ENCODE assay signal across 11 cellular contexts in genomic region chr20:49583343-49583668, GRCh38. TPM values are rescaled to one million over a fixed set of nuclear protein-coding genes. Genes with fewer than 3 reads are reported as not detected.
DNase-seq lines count a peak whose midpoint lies in the region; ATAC-seq and TF ChIP-seq lines count a peak whose summit lies in the region.
"Had no signal": no experiment of that assay in that cellular context is flagged by ENCODE, and none has a peak within 500 bp of the region (broad histone marks: within the 10 kb centered on the region; RNA-seq: fewer than 3 reads in every experiment).

No MANE protein-coding gene starts in this region.

- H3K27ac ChIP-seq in heart right ventricle (peak overlapping the region in 8 of 10 donors; percentile 36 to 87 (median 68)), liver (ENCODE audit: low read depth in 1 of 2, low read length in 2 of 2) (peak overlapping the region; percentile 82 to 94), uterus (peak overlapping the region; percentile 95 to 98)

- no peaks in the 10 kb centered on the region for H3K4me1 Mint-ChIP-seq in stimulated activated naive CD8-positive, alpha-beta T cell treated with anti-CD3 and anti-CD28 coated beads, Interleukin-15, amount 100 ng/mL, for 72 hours
- H3K4me1 Mint-ChIP-seq in T-cell: peaks cover 0 to 7% (median 0%) of the 10 kb centered on the region in 3 donors

- CTCF ChIA-PET in T-cell (lab: Charles Lee): no interaction called here

- H3K4me3 ChIP-seq in heart right ventricle (no peak overlapping the region), adipocyte (ENCODE audit: low read length) (no peak overlapping the region), liver (ENCODE audit: low read depth in 1 of 3, low read length in 3 of 3) (no peak overlapping the region), uterus (no peak overlapping the region)

- TF ChIP-seq CTCF in heart right ventricle (IDR thresholded peaks at IDR 0.05) (no peak), liver (IDR thresholded peaks at IDR 0.05; ENCODE audit: low read depth, low read length, missing input control) (no peak), uterus (IDR thresholded peaks at IDR 0.05) (no peak)

- intact Hi-C loops in heart right ventricle (cut with DNase I) (no loop called here), left cardiac atrium (cut with DNase I) (no loop called here), uterus (cut with DNase I; ENCODE audit: low total_unique reads) (no loop called here)

- 76 to 77% methylated on average over 4 of the region's 4 CpGs for WGBS in heart right ventricle, 2 donors
- WGBS in liver: 68% methylated on average over 4 of the region's 4 CpGs

- H3K9me3 ChIP-seq in heart right ventricle: peaks cover 0 to 18% (median 7%) of the 10 kb centered on the region in 11 donors
- H3K9me3 ChIP-seq in adipocyte (ENCODE audit: control insufficient read depth, low read length): peaks cover 5% of the 10 kb centered on the region
- peaks cover 0 to 3% (median under 1%) of the 10 kb centered on the region in 4 donors for H3K9me3 ChIP-seq in liver (ENCODE audit: control insufficient read depth in 4 of 4, low read length in 3 of 4)
- H3K9me3 ChIP-seq in uterus: no peaks in the 10 kb centered on the region

- H3K9ac ChIP-seq in adipocyte (ENCODE audit: low read length) (peak overlapping the region; percentile 26), liver (ENCODE audit: low read depth in 1 of 2, low read length in 2 of 2) (no peak overlapping the region)

- no peak overlapping the region for H3K4me3 Mint-ChIP-seq in stimulated activated naive CD8-positive, alpha-beta T cell treated with anti-CD3 and anti-CD28 coated beads, Interleukin-15, amount 100 ng/mL, for 72 hours
- no peak overlapping the region for H3K4me3 Mint-ChIP-seq in T-cell
- H3K4me3 Mint-ChIP-seq: activated CD4-positive, alpha-beta memory T cell treated with anti-CD3 and anti-CD28 coated beads for 36 hours; activated T-cell treated with anti-CD3 and anti-CD28 coated beads, Interleukin-2, amount 50 U/mL, for 4 hours had no signal

- DNase-seq in heart right ventricle (no peak), left cardiac atrium (no peak), adipocyte (ENCODE audit: low read depth) (no peak), uterus (no peak), T-cell (no peak)
- DNase-seq in stimulated activated naive CD8-positive, alpha-beta T cell treated with anti-CD3 and anti-CD28 coated beads, Interleukin-15, amount 100 ng/mL, for 72 hours: no peak
- DNase-seq: activated CD4-positive, alpha-beta memory T cell treated with anti-CD3 and anti-CD28 coated beads for 36 hours; activated T-cell treated with anti-CD3 and anti-CD28 coated beads, Interleukin-2, amount 50 U/mL, for 4 hours; NCI-H1436 treated with DMSO at 0.1 percent for 48 hours had no signal

- ATAC-seq in heart right ventricle (no peak), left cardiac atrium (no peak), HG03521 (IDR thresholded peaks at IDR 0.05; ENCODE audit: unreplicated experiment) (no peak), T-cell (replicated peaks in 1 of 4) (no peak)
- no peak for ATAC-seq in stimulated activated naive CD8-positive, alpha-beta T cell treated with anti-CD3 and anti-CD28 coated beads, Interleukin-15, amount 100 ng/mL, for 72 hours
- ATAC-seq: activated T-cell treated with anti-CD3 and anti-CD28 coated beads, Interleukin-2, amount 50 U/mL, for 4 hours had no signal

- TF ChIP-seq RAD21 in liver (IDR thresholded peaks at IDR 0.05): no peak

- H3K36me3 ChIP-seq in heart right ventricle (no peaks in the 10 kb centered on the region), adipocyte (ENCODE audit: control insufficient read depth, insufficient read depth, low read length, severe bottlenecking) (no peaks in the 10 kb centered on the region), liver (ENCODE audit: control insufficient read depth in 4 of 4, insufficient read depth in 3 of 4, low read depth in 1 of 4, low read length in 3 of 4) (no peaks in the 10 kb centered on the region), uterus (no peaks in the 10 kb centered on the region)

- POLR2A ChIA-PET in T-cell (lab: Charles Lee): no interaction called here

- no peak overlapping the region for H3K27ac Mint-ChIP-seq in stimulated activated naive CD8-positive, alpha-beta T cell treated with anti-CD3 and anti-CD28 coated beads, Interleukin-15, amount 100 ng/mL, for 72 hours
- H3K27ac Mint-ChIP-seq in T-cell: no peak overlapping the region
- H3K27ac Mint-ChIP-seq: activated CD4-positive, alpha-beta memory T cell treated with anti-CD3 and anti-CD28 coated beads for 36 hours had no signal

- peaks cover 3% of the 10 kb centered on the region for H3K36me3 Mint-ChIP-seq in T-cell

- H3K4me1 ChIP-seq in heart right ventricle (peaks cover 4 to 45% (median 17%) of the 10 kb centered on the region in 9 donors), adipocyte (ENCODE audit: control insufficient read depth, insufficient read depth, low read length) (peaks cover 66% of the 10 kb centered on the region), liver (ENCODE audit: control insufficient read depth in 4 of 4, insufficient read depth in 4 of 4, low read length in 3 of 4) (peaks cover 15 to 24% (median 22%) of the 10 kb centered on the region in 4 donors), uterus (peaks cover 20 to 36% of the 10 kb centered on the region in 2 donors)

- no peak for TF ChIP-seq POLR2A in uterus (IDR thresholded peaks at IDR 0.05)

- peaks cover 75% of the 10 kb centered on the region for H3K27me3 Mint-ChIP-seq in stimulated activated naive CD8-positive, alpha-beta T cell treated with anti-CD3 and anti-CD28 coated beads, Interleukin-15, amount 100 ng/mL, for 72 hours
- peaks cover 12 to 20% of the 10 kb centered on the region in 2 donors for H3K27me3 Mint-ChIP-seq in T-cell

- H3K27me3 ChIP-seq in heart right ventricle: no peaks in the 10 kb centered on the region
- no peaks in the 10 kb centered on the region for H3K27me3 ChIP-seq in adipocyte (replicated peaks; ENCODE audit: control insufficient read depth, insufficient read depth, low read length)
- H3K27me3 ChIP-seq in liver (ENCODE audit: control insufficient read depth in 4 of 4, insufficient read depth in 4 of 4, low read length in 3 of 4): no peaks in the 10 kb centered on the region
- no peaks in the 10 kb centered on the region for H3K27me3 ChIP-seq in uterus

- H3K9me3 Mint-ChIP-seq in stimulated activated naive CD8-positive, alpha-beta T cell treated with anti-CD3 and anti-CD28 coated beads, Interleukin-15, amount 100 ng/mL, for 72 hours: peaks cover 4 to 8% of the 10 kb centered on the region in 2 donors
- peaks cover 3 to 5% (median 5%) of the 10 kb centered on the region in 3 donors for H3K9me3 Mint-ChIP-seq in T-cell

TF ChIP-seq in liver, 16 proteins besides CTCF, POLR2A, EP300 and RAD21 (continues in another document):
- no peak for TF ChIP-seq GABPA (IDR thresholded peaks at IDR 0.05 in 1 of 2, conservative IDR thresholded peaks at IDR 0.05 in 1 of 2)
- TF ChIP-seq JUND (IDR thresholded peaks at IDR 0.05): no peak
- TF ChIP-seq RXRA (IDR thresholded peaks at IDR 0.05): no peak
- TF ChIP-seq FOXA2 (IDR thresholded peaks at IDR 0.05): no peak
- no peak for TF ChIP-seq HNF4G (IDR thresholded peaks at IDR 0.05)
- TF ChIP-seq, protein P1, sequence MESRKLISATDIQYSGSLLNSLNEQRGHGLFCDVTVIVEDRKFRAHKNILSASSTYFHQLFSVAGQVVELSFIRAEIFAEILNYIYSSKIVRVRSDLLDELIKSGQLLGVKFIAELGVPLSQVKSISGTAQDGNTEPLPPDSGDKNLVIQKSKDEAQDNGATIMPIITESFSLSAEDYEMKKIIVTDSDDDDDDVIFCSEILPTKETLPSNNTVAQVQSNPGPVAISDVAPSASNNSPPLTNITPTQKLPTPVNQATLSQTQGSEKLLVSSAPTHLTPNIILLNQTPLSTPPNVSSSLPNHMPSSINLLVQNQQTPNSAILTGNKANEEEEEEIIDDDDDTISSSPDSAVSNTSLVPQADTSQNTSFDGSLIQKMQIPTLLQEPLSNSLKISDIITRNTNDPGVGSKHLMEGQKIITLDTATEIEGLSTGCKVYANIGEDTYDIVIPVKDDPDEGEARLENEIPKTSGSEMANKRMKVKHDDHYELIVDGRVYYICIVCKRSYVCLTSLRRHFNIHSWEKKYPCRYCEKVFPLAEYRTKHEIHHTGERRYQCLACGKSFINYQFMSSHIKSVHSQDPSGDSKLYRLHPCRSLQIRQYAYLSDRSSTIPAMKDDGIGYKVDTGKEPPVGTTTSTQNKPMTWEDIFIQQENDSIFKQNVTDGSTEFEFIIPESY (IDR thresholded peaks at IDR 0.05): no peak
- TF ChIP-seq NR2F2 (IDR thresholded peaks at IDR 0.05): no peak
- no peak for TF ChIP-seq EGR1 (IDR thresholded peaks at IDR 0.05; ENCODE audit: low read depth in 2 of 2)
- TF ChIP-seq, protein P2, sequence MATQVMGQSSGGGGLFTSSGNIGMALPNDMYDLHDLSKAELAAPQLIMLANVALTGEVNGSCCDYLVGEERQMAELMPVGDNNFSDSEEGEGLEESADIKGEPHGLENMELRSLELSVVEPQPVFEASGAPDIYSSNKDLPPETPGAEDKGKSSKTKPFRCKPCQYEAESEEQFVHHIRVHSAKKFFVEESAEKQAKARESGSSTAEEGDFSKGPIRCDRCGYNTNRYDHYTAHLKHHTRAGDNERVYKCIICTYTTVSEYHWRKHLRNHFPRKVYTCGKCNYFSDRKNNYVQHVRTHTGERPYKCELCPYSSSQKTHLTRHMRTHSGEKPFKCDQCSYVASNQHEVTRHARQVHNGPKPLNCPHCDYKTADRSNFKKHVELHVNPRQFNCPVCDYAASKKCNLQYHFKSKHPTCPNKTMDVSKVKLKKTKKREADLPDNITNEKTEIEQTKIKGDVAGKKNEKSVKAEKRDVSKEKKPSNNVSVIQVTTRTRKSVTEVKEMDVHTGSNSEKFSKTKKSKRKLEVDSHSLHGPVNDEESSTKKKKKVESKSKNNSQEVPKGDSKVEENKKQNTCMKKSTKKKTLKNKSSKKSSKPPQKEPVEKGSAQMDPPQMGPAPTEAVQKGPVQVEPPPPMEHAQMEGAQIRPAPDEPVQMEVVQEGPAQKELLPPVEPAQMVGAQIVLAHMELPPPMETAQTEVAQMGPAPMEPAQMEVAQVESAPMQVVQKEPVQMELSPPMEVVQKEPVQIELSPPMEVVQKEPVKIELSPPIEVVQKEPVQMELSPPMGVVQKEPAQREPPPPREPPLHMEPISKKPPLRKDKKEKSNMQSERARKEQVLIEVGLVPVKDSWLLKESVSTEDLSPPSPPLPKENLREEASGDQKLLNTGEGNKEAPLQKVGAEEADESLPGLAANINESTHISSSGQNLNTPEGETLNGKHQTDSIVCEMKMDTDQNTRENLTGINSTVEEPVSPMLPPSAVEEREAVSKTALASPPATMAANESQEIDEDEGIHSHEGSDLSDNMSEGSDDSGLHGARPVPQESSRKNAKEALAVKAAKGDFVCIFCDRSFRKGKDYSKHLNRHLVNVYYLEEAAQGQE (IDR thresholded peaks at IDR 0.05): no peak
- TF ChIP-seq SP1 (IDR thresholded peaks at IDR 0.05): no peak
- no peak for TF ChIP-seq FOXA1 (IDR thresholded peaks at IDR 0.05)

RNA-seq across cellular contexts. Expression of gene PTGIS, which starts 15.4 kb away (rescaled TPM):
- total RNA-seq in heart right ventricle (10 to 100 TPM in 9 of 10 donors, 1 to 10 TPM in 1; 10.0 to 66.8 (median 23.3) TPM), left cardiac atrium (100 to 1,000 TPM in 1 of 2 donors, 10 to 100 TPM in 1; 45.2 to 124 TPM), liver (1 to 10 TPM; 2.4 to 6.3 TPM), uterus (100 to 1,000 TPM in 3 of 4 donors, 10 to 100 TPM in 1; 64.7 to 460 (median 140) TPM), T-cell (under 1 TPM in 3 of 5 donors, not detected in 2; 0.22 to 0.46 (median 0.23) TPM)
- polyA plus RNA-seq in heart right ventricle (1 to 10 TPM; 6.5 to 7.5 TPM), liver (1 to 10 TPM; 2.2 to 5.2 TPM)
